Comparison of ENCODE assay signal across 14 cellular contexts in genomic region chr1:227343727-227344551, GRCh38. TPM values are rescaled to one million over a fixed set of nuclear protein-coding genes. Genes with fewer than 3 reads are reported as not detected.
DNase-seq lines count a peak whose midpoint lies in the region; ATAC-seq, FAIRE-seq and TF ChIP-seq lines count a peak whose summit lies in the region.
"Had no signal": no experiment of that assay in that cellular context is flagged by ENCODE, and none has a peak within 500 bp of the region (broad histone marks: within the 10 kb centered on the region; RNA-seq: fewer than 3 reads in every experiment).

No MANE protein-coding gene starts in this region.

- no peak overlapping the region for H3K4me3 ChIP-seq in BJ (ENCODE audit: low read depth, low read length)
- H3K4me3 ChIP-seq in PC-3 (ENCODE audit: low read length): peak overlapping the region; percentile 4; the same call in 1 of the 2 replicates
- no peak overlapping the region for H3K4me3 ChIP-seq in endothelial cell of umbilical vein (replicated peaks in 1 of 3; ENCODE audit: insufficient read depth in 1 of 3, low read depth in 1 of 3, low read length in 3 of 3)
- H3K4me3 ChIP-seq: tibial artery had no signal

- DNase-seq in BJ (ENCODE audit: low read depth) (peak; percentile 91), PC-3 (peak; percentile 82), endothelial cell of umbilical vein (ENCODE audit: low read depth, low spot score) (peak; percentile 64), DMS 273 (lab: John Stamatoyannopoulos, UW; ENCODE audit: unreplicated experiment) (no peak), NCI-H524 treated with DMSO at 0.1 percent for 48 hours (lab: John Stamatoyannopoulos, UW) (no peak), GM19238 (ENCODE audit: insufficient read length, low spot score) (no peak)
- DNase-seq in stimulated activated CD4-positive, alpha-beta T cell treated with anti-CD3 and anti-CD28 coated beads, Interleukin-1b, Interleukin-23, amount 100 ng/mL, for 48 hours: no peak
- DNase-seq: amygdala; H7; hippocampal formation; NCI-H1436; stimulated activated CD4-positive, alpha-beta T cell treated with anti-CD3 and anti-CD28 coated beads, Interleukin-2, amount 100 ng/mL, for 48 hours; tibial artery had no signal

- no peak for TF ChIP-seq CTCF in BJ (IDR thresholded peaks at IDR 0.05; ENCODE audit: insufficient read depth, low read depth, low read length)
- no peak for TF ChIP-seq CTCF in PC-3 (conservative IDR thresholded peaks at IDR 0.05; ENCODE audit: low read depth, low read length)
- TF ChIP-seq CTCF in endothelial cell of umbilical vein (IDR thresholded peaks at IDR 0.05; ENCODE audit: extremely low read depth in 1 of 2, insufficient read depth in 1 of 2, low read depth in 1 of 2, low read length in 2 of 2): no peak
- TF ChIP-seq CTCF in nephron (IDR thresholded peaks at IDR 0.05; ENCODE audit: unreplicated experiment in 3 of 3): no peak

- no peaks in the 10 kb centered on the region for H3K9me3 ChIP-seq in PC-3 (ENCODE audit: low read length)
- no peaks in the 10 kb centered on the region for H3K9me3 ChIP-seq in endothelial cell of umbilical vein (replicated peaks; ENCODE audit: control insufficient read depth, insufficient read depth, low read length)
- H3K9me3 ChIP-seq: tibial artery had no signal

- H3K4me3 Mint-ChIP-seq in nephron: no peak overlapping the region

- H3K27me3 ChIP-seq in BJ (ENCODE audit: control insufficient read depth, insufficient read depth, low read length) (no peaks in the 10 kb centered on the region), PC-3 (ENCODE audit: low read length) (no peaks in the 10 kb centered on the region), endothelial cell of umbilical vein (ENCODE audit: control insufficient read depth in 2 of 2, insufficient read depth in 2 of 2, low read length in 2 of 2) (no peaks in the 10 kb centered on the region)
- H3K27me3 ChIP-seq: tibial artery had no signal

- intact Hi-C loops in PC-3 (cut with micrococcal nuclease): loop anchor here (2.0 kb wide), 1 partner anchor 25 kb away; the partner anchor contains the start of gene CDC42BPA
- intact Hi-C loops in endothelial cell of umbilical vein (cut with micrococcal nuclease): loop anchor here (1.0 kb wide), 1 partner anchor 7 kb away; no protein-coding TSS in a partner anchor

- FAIRE-seq in endothelial cell of umbilical vein (lab: Jason Lieb, UNC): peak; percentile 76

- no peak for TF ChIP-seq POLR2A in endothelial cell of umbilical vein (IDR thresholded peaks at IDR 0.05; ENCODE audit: low read depth, low read length)

- peaks cover 4% of the 10 kb centered on the region for H3K27me3 Mint-ChIP-seq in nephron (ENCODE audit: low read depth)

- BruUV-seq in PC-3 (replicated peaks; lab: Mats Ljungman, UMichigan): no TSS peak
- no TSS peak for BruUV-seq in endothelial cell of umbilical vein (replicated peaks; lab: Mats Ljungman, UMichigan)

- H3K79me2 ChIP-seq in PC-3 (ENCODE audit: low read length): no peaks in the 10 kb centered on the region
- H3K79me2 ChIP-seq in endothelial cell of umbilical vein (ENCODE audit: control insufficient read depth, insufficient read depth, low read length): no peaks in the 10 kb centered on the region

- H2AFZ ChIP-seq in PC-3 (ENCODE audit: low read length) (0 out of 2 replicates have a peak overlapping the region, but pooled peaks have one; percentile 2), endothelial cell of umbilical vein (ENCODE audit: low read depth, low read length) (peak overlapping the region; percentile 35)

- H3K9me3 Mint-ChIP-seq in nephron: peaks cover 9% of the 10 kb centered on the region

- no peak overlapping the region for H3K9ac ChIP-seq in PC-3 (ENCODE audit: low read length)
- H3K9ac ChIP-seq in endothelial cell of umbilical vein (replicated peaks; ENCODE audit: extremely low read depth, insufficient read depth, low read length): no peak overlapping the region

- no peaks in the 10 kb centered on the region for H4K20me1 ChIP-seq in PC-3 (ENCODE audit: low read length)
- H4K20me1 ChIP-seq in endothelial cell of umbilical vein (replicated peaks; ENCODE audit: control insufficient read depth, extremely low read depth, insufficient read depth, low read length): no peaks in the 10 kb centered on the region

- ATAC-seq in PC-3: peak; percentile 96

- no peaks in the 10 kb centered on the region for H3K9me1 ChIP-seq in endothelial cell of umbilical vein (replicated peaks; ENCODE audit: control insufficient read depth, extremely low read depth, insufficient read depth, low read length)

- POLR2A ChIA-PET in BJ (lab: Charles Lee): interaction anchor here (1.1 kb wide), 1 partner anchor 14 kb away, joined by 3 read pairs; no protein-coding TSS in a partner anchor
- POLR2A ChIA-PET in PC-3 (lab: Charles Lee; ENCODE audit: unreplicated experiment): interaction anchor here (0.6 to 0.8 kb wide), 2 partner anchors 25 to 611 kb away, joined by 4 to 26 read pairs; partner anchors contain the start of gene CDC42BPA
- POLR2A ChIA-PET in endothelial cell of umbilical vein (lab: Charles Lee): interaction anchor here (0.8 to 1.8 kb wide), 3 partner anchors 13 to 27 kb away, joined by 3 to 7 read pairs (median 6); partner anchors contain the start of gene CDC42BPA

- H3K4me1 Mint-ChIP-seq in nephron: peaks cover 15% of the 10 kb centered on the region

- H3K27ac ChIP-seq in PC-3 (ENCODE audit: low read length) (no peak overlapping the region), endothelial cell of umbilical vein (ENCODE audit: insufficient read depth, low read depth, low read length) (no peak overlapping the region)
- H3K27ac ChIP-seq: tibial artery had no signal

- H3K4me2 ChIP-seq in PC-3 (ENCODE audit: low read length) (peak overlapping the region; percentile 56), endothelial cell of umbilical vein (ENCODE audit: insufficient read depth, low read length) (peak overlapping the region; percentile 55)

- CTCF ChIA-PET in BJ (lab: Yijun Ruan, JAX) (no interaction called here), PC-3 (lab: Charles Lee) (interaction anchor here (0.5 to 1.0 kb wide), 2 partner anchors 26 to 28 kb away, joined by 4 read pairs; no protein-coding TSS in a partner anchor), endothelial cell of umbilical vein (lab: Charles Lee) (interaction anchor here (0.7 to 2.1 kb wide), 10 partner anchors 8 to 430 kb away, joined by 3 to 7 read pairs (median 4); no protein-coding TSS in a partner anchor)

- H3K36me3 ChIP-seq in BJ (ENCODE audit: control insufficient read depth, insufficient read depth, low read length): no peaks in the 10 kb centered on the region
- H3K36me3 ChIP-seq in PC-3 (ENCODE audit: low read depth, low read length): no peaks in the 10 kb centered on the region
- H3K36me3 ChIP-seq in endothelial cell of umbilical vein (ENCODE audit: control insufficient read depth in 2 of 2, extremely low read depth in 1 of 2, insufficient read depth in 2 of 2, low read length in 2 of 2): no peaks in the 10 kb centered on the region
- H3K36me3 ChIP-seq: tibial artery had no signal

- dilution Hi-C loops in endothelial cell of umbilical vein (cut with MboI; ENCODE audit: extremely low pct_ligation_motif_present, low sequenced_read_pairs): no loop called here

- peaks cover 16% of the 10 kb centered on the region for H3K4me1 ChIP-seq in PC-3 (ENCODE audit: insufficient read depth, low read length)
- peaks cover 7% of the 10 kb centered on the region for H3K4me1 ChIP-seq in endothelial cell of umbilical vein (ENCODE audit: control insufficient read depth, extremely low read depth, insufficient read depth, low read length)
- H3K4me1 ChIP-seq: tibial artery had no signal

- H3K27ac Mint-ChIP-seq in nephron: peak overlapping the region; percentile 41 to 73 (median 56)

- no peaks in the 10 kb centered on the region for H3K36me3 Mint-ChIP-seq in nephron (ENCODE audit: low read depth)

- H3K9me2 ChIP-seq in PC-3 (replicated peaks; ENCODE audit: low read length): no peaks in the 10 kb centered on the region

- peaks cover 10% of the 10 kb centered on the region for H3F3A ChIP-seq in PC-3 (ENCODE audit: low read length, unreplicated experiment)

TF ChIP-seq in endothelial cell of umbilical vein, 7 proteins besides CTCF, POLR2A, EP300 and RAD21:
- TF ChIP-seq MAX (IDR thresholded peaks at IDR 0.05; ENCODE audit: insufficient read depth, insufficient read length) (no peak), JUN (IDR thresholded peaks at IDR 0.05; ENCODE audit: borderline replicate concordance, insufficient read depth, insufficient read length, low read depth) (peak; percentile 10), FOS (IDR thresholded peaks at IDR 0.05; ENCODE audit: borderline replicate concordance, insufficient read depth, low read length) (peak; percentile 44)

RNA-seq across cellular contexts. Expression of gene CDC42BPA, which starts 25.6 kb away (rescaled TPM):
- polyA plus RNA-seq in BJ (2011; rRNA removed) (17.9 and 24.8 TPM in 2 replicates), endothelial cell of umbilical vein (23.6 and 26.1 TPM in 2 replicates)
- 34.9 and 36.8 TPM in 2 replicates for polyA minus RNA-seq in BJ (2011; rRNA and poly(A)+ RNA removed)
- total RNA-seq in PC-3 (2014; rRNA removed) (32.0 and 42.1 TPM in 2 replicates), endothelial cell of umbilical vein (88.1 and 92.6 TPM in 2 replicates)
- polyA plus RNA-seq in endothelial cell of umbilical vein (2011; cell fraction: cytosol; rRNA removed): 23.8 and 26.7 TPM in 2 replicates
- 64.0 and 65.6 TPM in 2 replicates for polyA plus RNA-seq in endothelial cell of umbilical vein (2011; cell fraction: nucleus; rRNA removed)
- 33.5 and 44.2 TPM in 2 replicates for polyA plus RNA-seq in endothelial cell of umbilical vein (2012)
- polyA minus RNA-seq in endothelial cell of umbilical vein: 106 and 109 TPM in 2 replicates
- 14.7 TPM for polyA minus RNA-seq in endothelial cell of umbilical vein (2011; cell fraction: cytosol; rRNA and poly(A)+ RNA removed)
- polyA minus RNA-seq in endothelial cell of umbilical vein (2011; cell fraction: nucleus; rRNA and poly(A)+ RNA removed): 258 and 326 TPM in 2 replicates

Comparison
In these comparisons a context has a peak if more than half of its experiments do, and no peak if none do; other contexts are left out.
1. DNase-seq: peak in BJ (single experiment), PC-3 (single experiment) and endothelial cell of umbilical vein (single experiment); none in stimulated activated CD4-positive, alpha-beta T cell treated with anti-CD3 and anti-CD28 coated beads, Interleukin-1b, Interleukin-23, amount 100 ng/mL, for 48 hours (single experiment), DMS 273 (single experiment), NCI-H524 treated with DMSO at 0.1 percent for 48 hours (single experiment) and GM19238 (single experiment).